In the genomic region with DNA sequence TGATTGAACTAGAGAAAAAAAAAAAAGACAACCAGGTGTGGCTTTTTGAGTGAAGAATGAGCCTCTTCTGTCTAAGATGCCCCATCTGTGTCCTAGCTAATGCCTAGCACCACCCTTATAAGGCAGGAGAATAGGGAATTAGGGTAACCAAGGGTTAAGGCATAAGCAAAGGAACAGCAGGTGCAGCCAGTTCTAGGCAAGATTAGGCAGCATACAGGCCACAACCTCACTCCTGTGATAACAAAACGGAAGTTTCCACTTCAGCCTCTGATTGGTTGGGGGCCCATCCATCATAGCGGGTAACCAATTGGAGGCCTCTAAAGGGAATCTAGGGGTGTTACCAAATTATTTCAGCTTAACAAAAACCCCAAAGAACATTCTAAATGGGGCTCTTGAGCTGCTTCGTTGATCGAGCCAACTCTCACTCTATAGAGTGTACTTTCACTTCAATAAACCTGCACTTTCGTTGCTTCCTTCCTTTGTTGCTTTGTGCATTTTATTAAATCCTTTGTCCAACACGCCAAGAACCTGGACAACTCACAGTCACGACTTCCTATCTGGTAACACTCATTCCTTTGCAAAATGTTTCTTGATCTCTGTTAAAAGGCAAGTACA, we compare ENCODE assay signal across 9 cellular contexts.
DNase-seq lines count a peak whose midpoint lies in the region; ATAC-seq, FAIRE-seq and TF ChIP-seq lines count a peak whose summit lies in the region.
"Had no signal": no experiment of that assay in that cellular context is flagged by ENCODE, and none has a peak within 500 bp of the region (broad histone marks: within the 10 kb centered on the region; RNA-seq: fewer than 3 reads in every experiment).

No MANE protein-coding gene starts in this region.

- H3K9me3 ChIP-seq in A549 (no peaks in the 10 kb centered on the region), stomach (no peaks in the 10 kb centered on the region)

- H3K27me3 ChIP-seq in stomach, result peaks cover 0 to 11% (median 0%) of the 10 kb centered on the region in 3 donors

- H3K27me3 Mint-ChIP-seq in naive thymus-derived CD8-positive, alpha-beta T cell, result no peaks in the 10 kb centered on the region

- H3K4me3 ChIP-seq in A549 (no peak overlapping the region), epithelial cell of esophagus (ENCODE audit: low read length) (no peak overlapping the region), stomach (peak overlapping the region in 3 of 4 donors; percentile 4 to 25 (median 7))

- TF ChIP-seq POLR2A in A549 (IDR thresholded peaks at IDR 0.05; ENCODE audit: low read length) (no peak), stomach (IDR thresholded peaks at IDR 0.05) (no peak)

- H3K4me1 ChIP-seq in A549 (no peaks in the 10 kb centered on the region), stomach (peaks cover 16 to 56% (median 42%) of the 10 kb centered on the region in 4 donors)

- POLR2A ChIA-PET in A549 (lab: Yijun Ruan, JAX), result no interaction called here
- POLR2A ChIA-PET in naive thymus-derived CD8-positive, alpha-beta T cell (lab: Charles Lee), result interaction anchor here (0.6 to 8.3 kb wide), 12 partner anchors 9 to 419 kb away, joined by 3 to 183 read pairs (median 7); partner anchors contain the start of genes RSPH3 and TAGAP

- TF ChIP-seq RAD21 in A549 (conservative IDR thresholded peaks at IDR 0.05 in 1 of 2, IDR thresholded peaks at IDR 0.05 in 1 of 2), result no peak

- TF ChIP-seq EP300 in A549 (IDR thresholded peaks at IDR 0.05) (no peak), stomach (IDR thresholded peaks at IDR 0.05) (no peak)

- peak; percentile 30 to 59 for DNase-seq in A549 (ENCODE audit: low read depth in 1 of 2, low spot score in 1 of 2)
- peak; percentile 8 for DNase-seq in NCI-H69 (lab: John Stamatoyannopoulos, UW)
- DNase-seq in activated CD8-positive, alpha-beta memory T cell treated with anti-CD3 and anti-CD28 coated beads for 24 hours, result peak; percentile 99
- DNase-seq in epithelial cell of esophagus (ENCODE audit: low read depth), result peak; percentile 70
- DNase-seq in naive thymus-derived CD8-positive, alpha-beta T cell, result peak; percentile 66 to 99 (median 92)
- DNase-seq in stomach, result peak; percentile 92

- H3K36me3 ChIP-seq in stomach, result no peaks in the 10 kb centered on the region

- intact Hi-C loops in stomach (cut with DNase I; ENCODE audit: low total_unique reads), result loop anchor here (10.0 kb wide), 1 partner anchor 62 kb away; the partner anchor contains the start of gene TAGAP

- 44% methylated on average over 7 of the region's 7 CpGs for WGBS in A549 (ENCODE audit: missing lambda C conversion rate)
- WGBS in stomach, 5 donors, result 15 to 29% (median 22%) methylated on average over 7 of the region's 7 CpGs

- ATAC-seq in A549, result peak in 1 of 2 experiments; percentile 76; a peak in 3 of 6 replicates
- peak; percentile 77 for ATAC-seq in GM18858 (IDR thresholded peaks at IDR 0.05; ENCODE audit: unreplicated experiment)
- ATAC-seq in HG03060 (IDR thresholded peaks at IDR 0.05; ENCODE audit: low read depth, unreplicated experiment), result peak; percentile 82
- ATAC-seq in naive thymus-derived CD8-positive, alpha-beta T cell, result peak; percentile 73 to 80

- no peak overlapping the region for H3K27ac ChIP-seq in A549
- H3K27ac ChIP-seq in stomach, result peak overlapping the region; percentile 35 to 78 (median 76)

- H3K4me1 Mint-ChIP-seq in naive thymus-derived CD8-positive, alpha-beta T cell, result peaks cover 44 to 94% (median 79%) of the 10 kb centered on the region in 4 donors

- peak overlapping the region; percentile 70 to 97 (median 92) for H3K27ac Mint-ChIP-seq in naive thymus-derived CD8-positive, alpha-beta T cell

- H3K9me3 Mint-ChIP-seq in naive thymus-derived CD8-positive, alpha-beta T cell, result no peaks in the 10 kb centered on the region

- TF ChIP-seq CTCF in A549 (IDR thresholded peaks at IDR 0.05), result no peak
- TF ChIP-seq CTCF in epithelial cell of esophagus (IDR thresholded peaks at IDR 0.05; ENCODE audit: insufficient read depth, low read depth, low read length, missing control alignments), result no peak
- no peak for TF ChIP-seq CTCF in stomach (IDR thresholded peaks at IDR 0.05)

- no peak for FAIRE-seq in A549 (lab: Jason Lieb, UNC)
- FAIRE-seq: G401.6 had no signal

- H3K4me3 Mint-ChIP-seq in naive thymus-derived CD8-positive, alpha-beta T cell, result peak overlapping the region; percentile 73 to 92 (median 82)

- CTCF ChIA-PET in A549 (lab: Yijun Ruan, JAX), result interaction anchor here (0.6 kb wide), 2 partner anchors 64 to 447 kb away, joined by 3 read pairs; no protein-coding TSS in a partner anchor

- H3K4me2 ChIP-seq in A549, result no peak overlapping the region

- H3K36me3 Mint-ChIP-seq in naive thymus-derived CD8-positive, alpha-beta T cell, result no peaks in the 10 kb centered on the region

TF ChIP-seq in A549, 52 proteins besides CTCF, POLR2A, EP300 and RAD21:
- TF ChIP-seq KDM5A (IDR thresholded peaks at IDR 0.05) (no peak), TFCP2L1 (CRISPR knock-in tag; IDR thresholded peaks at IDR 0.05) (no peak), RARB (CRISPR knock-in tag; IDR thresholded peaks at IDR 0.05) (no peak), HOXB5 (CRISPR knock-in tag; IDR thresholded peaks at IDR 0.05) (no peak), BHLHE40 (IDR thresholded peaks at IDR 0.05; ENCODE audit: low read depth, low read length) (no peak), PBX3 (IDR thresholded peaks at IDR 0.05) (peak; percentile 89)

Comparison
In these comparisons a context has a peak if more than half of its experiments do, and no peak if none do; other contexts are left out.
1. DNase-seq: peak in every context shown above with its lines; median percentile 99 in activated CD8-positive, alpha-beta memory T cell treated with anti-CD3 and anti-CD28 coated beads for 24 hours; 92 in naive thymus-derived CD8-positive, alpha-beta T cell; 92 in stomach; 70 in epithelial cell of esophagus; 44 in A549; 8 in NCI-H69.
2. H3K27ac ChIP-seq: peak in stomach (5 of 5); none in A549 (0 of 2).
3. H3K4me3 ChIP-seq: peak in stomach (3 of 4); none in A549 (single experiment) and epithelial cell of esophagus (single experiment).